ENCODE assay signal across 8 cellular contexts in the genomic region with DNA sequence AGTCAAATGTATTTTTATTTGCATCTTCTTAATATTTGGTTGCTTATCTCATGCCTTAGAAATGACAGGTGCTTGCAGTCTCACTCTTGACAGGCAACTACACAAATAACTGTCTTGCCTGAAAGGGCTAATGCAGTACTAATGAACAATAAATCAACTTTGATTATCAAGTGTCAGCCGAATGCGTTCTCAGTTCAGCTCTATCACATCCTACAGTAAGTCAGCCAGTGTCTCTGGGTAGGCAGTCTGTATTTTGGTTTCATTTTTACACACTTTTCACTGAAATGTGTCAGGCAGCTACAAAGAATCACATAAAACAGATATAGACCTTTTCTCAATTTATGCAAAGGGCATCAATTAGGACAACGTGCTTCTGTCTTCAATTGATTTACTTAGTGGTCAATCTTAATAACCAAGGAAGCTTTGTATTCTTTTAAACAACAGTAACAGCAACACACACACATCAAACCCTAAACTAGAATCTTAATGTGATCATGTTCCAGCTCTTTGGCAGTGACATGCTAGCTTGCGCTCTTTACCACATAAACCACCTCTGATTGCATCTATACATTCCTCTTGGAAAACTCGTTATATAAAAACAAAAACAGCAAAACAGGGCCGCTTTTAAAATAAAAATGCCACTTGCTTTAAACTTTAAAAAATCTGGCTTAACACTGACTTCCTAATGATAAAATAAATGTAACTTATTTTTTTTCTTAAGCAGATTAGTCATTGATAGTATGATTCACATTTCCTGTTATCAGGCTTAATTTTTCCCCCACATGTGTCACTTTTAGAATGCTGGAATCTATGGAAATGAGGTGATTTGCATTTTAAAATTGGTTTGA.
DNase-seq lines count a peak whose midpoint lies in the region; ATAC-seq, FAIRE-seq and TF ChIP-seq lines count a peak whose summit lies in the region.

No MANE protein-coding gene starts in this region.

- H3K4me1 ChIP-seq in neural progenitor cell = peaks cover 36% of the 10 kb centered on the region

- peak; percentile 38 for ATAC-seq in GM21576 (IDR thresholded peaks at IDR 0.05; ENCODE audit: unreplicated experiment)

- peaks cover 4% of the 10 kb centered on the region for H3K27me3 ChIP-seq in neural progenitor cell

- H3K9ac ChIP-seq in neural progenitor cell = no peak overlapping the region

- no peaks in the 10 kb centered on the region for H3K9me3 Mint-ChIP-seq in neural progenitor cell

- peaks cover 50% of the 10 kb centered on the region for H4K20me1 ChIP-seq in neural progenitor cell (ENCODE audit: low read depth)

- H3K27ac ChIP-seq in neural progenitor cell = no peak overlapping the region

- H3K4me2 ChIP-seq in neural progenitor cell = peak overlapping the region; percentile 95

- peak overlapping the region; percentile 60 for H3K4me3 ChIP-seq in epithelial cell of esophagus (ENCODE audit: low read length)
- H3K4me3 ChIP-seq in neural progenitor cell = peak overlapping the region; percentile 57

- no peak for DNase-seq in D721Med (ENCODE audit: insufficient read length, low spot score)
- peak; percentile 68 for DNase-seq in NCI-H748 treated with DMSO at 0.1 percent for 48 hours (lab: John Stamatoyannopoulos, UW)
- DNase-seq in epithelial cell of esophagus (ENCODE audit: low read depth) = peak; percentile 67
- DNase-seq in neural progenitor cell (ENCODE audit: low spot score) = no peak
- no peak for DNase-seq in GDM1 (lab: John Stamatoyannopoulos, UW)
- no peak for DNase-seq in amniotic stem cell (lab: John Stamatoyannopoulos, UW)
- DNase-seq in stimulated activated CD4-positive, alpha-beta T cell treated with anti-CD3 and anti-CD28 coated beads, Interleukin-2, amount 100 ng/mL, for 24 hours = no peak

- no peaks in the 10 kb centered on the region for H3K27me3 Mint-ChIP-seq in neural progenitor cell (ENCODE audit: insufficient read depth, low read depth)

- TF ChIP-seq CTCF in D721Med (IDR thresholded peaks at IDR 0.05; ENCODE audit: insufficient read depth, missing control alignments) (no peak), epithelial cell of esophagus (IDR thresholded peaks at IDR 0.05; ENCODE audit: insufficient read depth, low read depth, low read length, missing control alignments) (no peak), neural progenitor cell (IDR thresholded peaks at IDR 0.05) (no peak)

- no peaks in the 10 kb centered on the region for H3K9me3 ChIP-seq in neural progenitor cell (ENCODE audit: low read depth)

- FAIRE-seq in D721Med (lab: Jason Lieb, UNC) = peak; percentile 35

- no peak overlapping the region for H3K27ac Mint-ChIP-seq in neural progenitor cell

- peaks cover 47% of the 10 kb centered on the region for H3K4me1 Mint-ChIP-seq in neural progenitor cell

- no peaks in the 10 kb centered on the region for H3K36me3 Mint-ChIP-seq in neural progenitor cell

- H3F3A ChIP-seq in neural progenitor cell (ENCODE audit: low read depth) = peaks cover 36% of the 10 kb centered on the region

- no peak overlapping the region for H3K4me3 Mint-ChIP-seq in neural progenitor cell

- H3K36me3 ChIP-seq in neural progenitor cell = no peaks in the 10 kb centered on the region

- no peak overlapping the region for H2AFZ ChIP-seq in neural progenitor cell (replicated peaks)

- H3K79me2 ChIP-seq in neural progenitor cell (ENCODE audit: low read depth) = peaks cover 39% of the 10 kb centered on the region

Comparison
In these comparisons a context has a peak if more than half of its experiments do, and no peak if none do; other contexts are left out.
1. DNase-seq: peak in NCI-H748 treated with DMSO at 0.1 percent for 48 hours (single experiment) and epithelial cell of esophagus (single experiment); none in D721Med (single experiment), neural progenitor cell (single experiment), GDM1 (single experiment), amniotic stem cell (single experiment) and stimulated activated CD4-positive, alpha-beta T cell treated with anti-CD3 and anti-CD28 coated beads, Interleukin-2, amount 100 ng/mL, for 24 hours (0 of 2).